In genomic region chr2:71129891-71130324, GRCh38 we compare ENCODE assay signal across 8 cellular contexts. TPM values are rescaled to one million over a fixed set of nuclear protein-coding genes. Genes with fewer than 3 reads are reported as not detected.
DNase-seq lines count a peak whose midpoint lies in the region; ATAC-seq lines count a peak whose summit lies in the region.

Gene MCEE, minus strand, starts transcription at chr2:71130229. Its CDS starts 10 bp downstream, at chr2:71130219.

- in situ Hi-C loops in Caki2 (cut with HindIII; ENCODE audit: low pct_unique_long_range_greater_than_20kb, low sequenced_read_pairs) = no loop called here

- DNase-seq in Caki2 (ENCODE audit: low read depth) (peak; percentile 87), HT-29 (ENCODE audit: low spot score) (peak; percentile 91), NOMO-1 treated with dmso at 0.1 percent for 144 hours (lab: John Stamatoyannopoulos, UW; ENCODE audit: unreplicated experiment) (peak; percentile 87), epithelial cell of prostate (ENCODE audit: low read depth, low spot score) (peak; percentile 63), myocyte (ENCODE audit: low read depth) (peak; percentile 91)
- peak; percentile 90 for DNase-seq in activated CD8-positive, alpha-beta memory T cell treated with anti-CD3 and anti-CD28 coated beads, Interleukin-2, amount 50 U/mL, for 48 hours
- peak; percentile 75 to 92 for DNase-seq in stimulated activated effector memory CD8-positive, alpha-beta T cell treated with anti-CD3 and anti-CD28 coated beads, Interleukin-12 subunit alpha, Interleukin-12 subunit beta, amount 100 ng/mL, for 72 hours (ENCODE audit: low spot score in 2 of 2)

- peak; percentile 66 for ATAC-seq in GM21367 (IDR thresholded peaks at IDR 0.05; ENCODE audit: unreplicated experiment)
- ATAC-seq in stimulated activated effector memory CD8-positive, alpha-beta T cell treated with anti-CD3 and anti-CD28 coated beads, Interleukin-12 subunit alpha, Interleukin-12 subunit beta, amount 100 ng/mL, for 72 hours = peak; percentile 93

- H3K27ac ChIP-seq in epithelial cell of prostate = peak within 1 kb of the TSS; percentile 81

- no peaks in the 10 kb centered on the region for H3K9me3 Mint-ChIP-seq in stimulated activated effector memory CD8-positive, alpha-beta T cell treated with anti-CD3 and anti-CD28 coated beads, Interleukin-12 subunit alpha, Interleukin-12 subunit beta, amount 100 ng/mL, for 72 hours

- H3K36me3 Mint-ChIP-seq in stimulated activated effector memory CD8-positive, alpha-beta T cell treated with anti-CD3 and anti-CD28 coated beads, Interleukin-12 subunit alpha, Interleukin-12 subunit beta, amount 100 ng/mL, for 72 hours = peaks cover 5% of the 10 kb centered on the region

- no peak within 1 kb of the TSS for H3K27ac Mint-ChIP-seq in stimulated activated effector memory CD8-positive, alpha-beta T cell treated with anti-CD3 and anti-CD28 coated beads, Interleukin-12 subunit alpha, Interleukin-12 subunit beta, amount 100 ng/mL, for 72 hours

- H3K4me3 Mint-ChIP-seq in stimulated activated effector memory CD8-positive, alpha-beta T cell treated with anti-CD3 and anti-CD28 coated beads, Interleukin-12 subunit alpha, Interleukin-12 subunit beta, amount 100 ng/mL, for 72 hours = no peak within 1 kb of the TSS

- no peaks in the 10 kb centered on the region for H3K4me1 Mint-ChIP-seq in stimulated activated effector memory CD8-positive, alpha-beta T cell treated with anti-CD3 and anti-CD28 coated beads, Interleukin-12 subunit alpha, Interleukin-12 subunit beta, amount 100 ng/mL, for 72 hours

RNA-seq across cellular contexts. Expression of gene MCEE, which starts in this region (rescaled TPM):
- total RNA-seq in Caki2 (2014; rRNA removed; shearing (Covaris generic); ENCODE audit: low replicate concordance) = 9.5 and 18.9 TPM in 2 replicates
- total RNA-seq in HT-29 (2014; rRNA removed; shearing (Covaris generic)) = 12.6 and 14.6 TPM in 2 replicates
- total RNA-seq in myocyte = 16.1 and 16.4 TPM in 2 replicates
- polyA plus RNA-seq in myocyte (2012) = 17.1 TPM

Comparison
In these comparisons a context has a peak if more than half of its experiments do, and no peak if none do; other contexts are left out.
1. Peak in every context shown above with its lines: DNase-seq, ATAC-seq and H3K27ac ChIP-seq.